ENCODE assay signal across 1 cellular context in the genomic region with DNA sequence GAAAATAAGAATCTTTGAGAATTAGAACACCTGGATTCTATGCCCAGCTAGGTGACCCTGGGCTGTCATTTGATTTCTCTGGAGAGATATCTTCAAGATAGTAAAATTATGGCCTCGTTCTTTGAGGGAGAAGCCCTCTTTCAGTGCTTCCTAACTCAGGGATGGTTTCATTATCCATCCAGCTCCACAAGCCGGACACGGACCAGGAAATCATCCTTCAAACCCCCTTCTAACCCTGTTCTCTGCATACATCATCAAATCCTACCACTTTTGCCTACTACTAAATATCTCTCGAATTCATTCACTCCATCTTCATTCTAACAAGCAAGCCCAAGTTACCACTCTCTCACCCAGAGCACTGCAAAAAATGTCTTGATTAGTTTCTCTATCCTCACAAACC.
TF ChIP-seq lines count a peak whose summit lies in the region.

No MANE protein-coding gene starts in this region.

TF ChIP-seq in GM23338, 12 proteins besides CTCF, POLR2A, EP300 and RAD21 (continued from another document):
- TF ChIP-seq, protein P1, sequence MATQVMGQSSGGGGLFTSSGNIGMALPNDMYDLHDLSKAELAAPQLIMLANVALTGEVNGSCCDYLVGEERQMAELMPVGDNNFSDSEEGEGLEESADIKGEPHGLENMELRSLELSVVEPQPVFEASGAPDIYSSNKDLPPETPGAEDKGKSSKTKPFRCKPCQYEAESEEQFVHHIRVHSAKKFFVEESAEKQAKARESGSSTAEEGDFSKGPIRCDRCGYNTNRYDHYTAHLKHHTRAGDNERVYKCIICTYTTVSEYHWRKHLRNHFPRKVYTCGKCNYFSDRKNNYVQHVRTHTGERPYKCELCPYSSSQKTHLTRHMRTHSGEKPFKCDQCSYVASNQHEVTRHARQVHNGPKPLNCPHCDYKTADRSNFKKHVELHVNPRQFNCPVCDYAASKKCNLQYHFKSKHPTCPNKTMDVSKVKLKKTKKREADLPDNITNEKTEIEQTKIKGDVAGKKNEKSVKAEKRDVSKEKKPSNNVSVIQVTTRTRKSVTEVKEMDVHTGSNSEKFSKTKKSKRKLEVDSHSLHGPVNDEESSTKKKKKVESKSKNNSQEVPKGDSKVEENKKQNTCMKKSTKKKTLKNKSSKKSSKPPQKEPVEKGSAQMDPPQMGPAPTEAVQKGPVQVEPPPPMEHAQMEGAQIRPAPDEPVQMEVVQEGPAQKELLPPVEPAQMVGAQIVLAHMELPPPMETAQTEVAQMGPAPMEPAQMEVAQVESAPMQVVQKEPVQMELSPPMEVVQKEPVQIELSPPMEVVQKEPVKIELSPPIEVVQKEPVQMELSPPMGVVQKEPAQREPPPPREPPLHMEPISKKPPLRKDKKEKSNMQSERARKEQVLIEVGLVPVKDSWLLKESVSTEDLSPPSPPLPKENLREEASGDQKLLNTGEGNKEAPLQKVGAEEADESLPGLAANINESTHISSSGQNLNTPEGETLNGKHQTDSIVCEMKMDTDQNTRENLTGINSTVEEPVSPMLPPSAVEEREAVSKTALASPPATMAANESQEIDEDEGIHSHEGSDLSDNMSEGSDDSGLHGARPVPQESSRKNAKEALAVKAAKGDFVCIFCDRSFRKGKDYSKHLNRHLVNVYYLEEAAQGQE (IDR thresholded peaks at IDR 0.05; ENCODE audit: unreplicated experiment): no peak
